8 cellular contexts compared by ENCODE assay signal in the genomic region with DNA sequence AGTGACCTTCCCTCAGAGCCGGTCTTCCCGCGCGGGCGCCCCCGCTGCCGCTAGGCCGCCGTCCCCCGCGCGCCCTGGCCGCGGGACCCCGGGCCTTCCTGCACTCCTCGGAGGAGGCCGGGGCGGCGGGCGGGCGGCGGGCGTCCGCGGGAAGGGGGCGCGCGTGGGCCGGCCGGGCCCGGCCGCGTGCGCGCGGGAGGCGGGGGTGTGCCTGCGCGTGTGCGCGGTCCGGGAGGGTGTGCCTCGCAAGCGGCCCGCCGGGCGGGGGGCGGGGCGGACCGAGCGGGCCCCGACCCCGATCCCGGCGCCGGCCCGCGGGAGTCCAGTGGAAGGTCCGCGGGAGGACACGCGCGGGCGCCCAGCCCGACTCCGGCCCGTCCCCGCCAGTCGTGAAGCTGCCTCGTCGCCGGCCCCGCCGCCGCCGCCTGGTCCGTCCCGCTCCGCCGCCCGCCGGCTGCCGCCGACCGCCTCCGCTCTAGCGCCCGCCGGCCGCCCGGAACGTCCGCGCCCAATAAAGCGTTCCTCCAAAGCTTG. TPM values are rescaled to one million over a fixed set of nuclear protein-coding genes. Genes with fewer than 3 reads are reported as not detected.
A peak's percentile ranks its signal among the peaks of the same experiment; 100 is the strongest.
DNase-seq lines count a peak whose midpoint lies in the region; ATAC-seq lines count a peak whose summit lies in the region.

No MANE protein-coding gene starts in this region.

- ATAC-seq in GM19463 (IDR thresholded peaks at IDR 0.05; ENCODE audit: unreplicated experiment) (peak; percentile 46), HG03469 (IDR thresholded peaks at IDR 0.05; ENCODE audit: unreplicated experiment) (peak; percentile 17)
- ATAC-seq in stimulated activated naive CD8-positive, alpha-beta T cell treated with anti-CD3 and anti-CD28 coated beads, Interleukin-15, Interleukin-2, amounts not matched to agents 100 U/mL and 50 U/mL, for 24 hours = peak; percentile 43

- H3K36me3 ChIP-seq in mesendoderm (ENCODE audit: control insufficient read depth, insufficient read depth, low read length) = no peaks in the 10 kb centered on the region

- no peaks in the 10 kb centered on the region for H3K27me3 ChIP-seq in mesendoderm (ENCODE audit: insufficient read depth, low read length, poor library complexity)

- no peak overlapping the region for H4K8ac ChIP-seq in mesendoderm (ENCODE audit: low read depth, low read length)

- peaks cover 33% of the 10 kb centered on the region for H3K79me2 ChIP-seq in mesendoderm (ENCODE audit: control insufficient read depth, insufficient read depth, low read length)

- H4K5ac ChIP-seq in mesendoderm (ENCODE audit: low read length) = no peak overlapping the region

- H3K4me1 ChIP-seq in mesendoderm (ENCODE audit: control insufficient read depth, low read depth, low read length) = peaks cover 12% of the 10 kb centered on the region

- H2BK15ac ChIP-seq in mesendoderm (replicated peaks; ENCODE audit: low read depth) = no peak overlapping the region

- peak overlapping the region; percentile 69 for H2BK120ac ChIP-seq in mesendoderm (ENCODE audit: low read depth, low read length)

- no peak overlapping the region for H2AK5ac ChIP-seq in mesendoderm (ENCODE audit: low read length)

- peak overlapping the region; percentile 90 for H3K27ac ChIP-seq in mesendoderm (ENCODE audit: low read depth, low read length)

- peak overlapping the region; percentile 94 for H3K9ac ChIP-seq in mesendoderm (ENCODE audit: low read length)

- no peak overlapping the region for H3K23ac ChIP-seq in mesendoderm (ENCODE audit: low read length)

- peaks cover 13% of the 10 kb centered on the region for H3K79me1 ChIP-seq in mesendoderm (ENCODE audit: low read length)

- H3K4me2 ChIP-seq in mesendoderm (ENCODE audit: low read length) = peak overlapping the region; percentile 71

- DNase-seq in COLO668 (lab: John Stamatoyannopoulos, UW; ENCODE audit: unreplicated experiment) = peak; percentile 81
- peak; percentile 9 for DNase-seq in activated CD4-positive, CD25-positive, alpha-beta regulatory T cell treated with anti-CD3 and anti-CD28 coated beads, Interleukin-2, amount 50 U/mL, for 16 hours (ENCODE audit: low read depth, low spot score)
- DNase-seq in effector CD4-positive, alpha-beta T cell = peak; percentile 20
- DNase-seq in mesendoderm = no peak
- DNase-seq in stimulated activated naive CD8-positive, alpha-beta T cell treated with anti-CD3 and anti-CD28 coated beads, Interleukin-15, Interleukin-2, amounts not matched to agents 100 U/mL and 50 U/mL, for 24 hours = peak; percentile 49
- DNase-seq in cerebellar nuclear complex (lab: John Stamatoyannopoulos, UW) = no peak

- H2BK5ac ChIP-seq in mesendoderm (ENCODE audit: low read length) = no peak overlapping the region

- peak overlapping the region; percentile 96 for H3K56ac ChIP-seq in mesendoderm (ENCODE audit: low read length)

- H3K4ac ChIP-seq in mesendoderm (ENCODE audit: low read depth, low read length) = peak overlapping the region; percentile 86

- peak overlapping the region; percentile 67 for H3K4me3 ChIP-seq in mesendoderm (ENCODE audit: low read length)

- WGBS in mesendoderm (ENCODE audit: extremely low coverage, insufficient coverage, low lambda C conversion rate) = no CpG with 5 or more reads among the region's 95 CpGs

- peak overlapping the region; percentile 85 for H3K18ac ChIP-seq in mesendoderm (ENCODE audit: low read length)

RNA-seq across cellular contexts. Expression of a gene that starts 0.4 kb away (rescaled TPM):
- polyA plus RNA-seq in mesendoderm (2013, experiment 1 of 2) = 190 TPM
- 187 TPM for polyA plus RNA-seq in mesendoderm (2013, experiment 2 of 2)

RNA-seq across cellular contexts. Expression of a gene that starts 0.4 kb away (rescaled TPM):
- polyA plus RNA-seq in mesendoderm (2013, experiment 1 of 2) = 2.9 TPM
- polyA plus RNA-seq in mesendoderm (2013, experiment 2 of 2) = 2.9 TPM

Comparison
In these comparisons a context has a peak if more than half of its experiments do, and no peak if none do; other contexts are left out.
1. DNase-seq: peak in COLO668 (single experiment), activated CD4-positive, CD25-positive, alpha-beta regulatory T cell treated with anti-CD3 and anti-CD28 coated beads, Interleukin-2, amount 50 U/mL, for 16 hours (single experiment), effector CD4-positive, alpha-beta T cell (single experiment) and stimulated activated naive CD8-positive, alpha-beta T cell treated with anti-CD3 and anti-CD28 coated beads, Interleukin-15, Interleukin-2, amounts not matched to agents 100 U/mL and 50 U/mL, for 24 hours (single experiment); none in mesendoderm (single experiment) and cerebellar nuclear complex (0 of 2).
2. Peak in every context shown above with its lines, with median percentiles within 50 percentile points of each other: ATAC-seq.